In genomic region chr11:68264741-68265540, GRCh38 we compare ENCODE assay signal across 19 cellular contexts. TPM values are rescaled to one million over a fixed set of nuclear protein-coding genes. Genes with fewer than 3 reads are reported as not detected.
DNase-seq lines count a peak whose midpoint lies in the region; ATAC-seq, FAIRE-seq and TF ChIP-seq lines count a peak whose summit lies in the region.
"Had no signal": no experiment of that assay in that cellular context is flagged by ENCODE, and none has a peak within 500 bp of the region (broad histone marks: within the 10 kb centered on the region; RNA-seq: fewer than 3 reads in every experiment).

No MANE protein-coding gene starts in this region.

- H3K36me3 ChIP-seq in Karpas-422 (ENCODE audit: insufficient read depth, low read length) (peaks cover 20% of the 10 kb centered on the region), GM12878 (ENCODE audit: control insufficient read depth in 2 of 2, insufficient read depth in 2 of 2, low read length in 1 of 2) (peaks cover 18 to 34% of the 10 kb centered on the region in 2 experiments; a peak in 3 of 4 replicates)

- H3K9me3 ChIP-seq in Karpas-422 (ENCODE audit: low read length) (no peaks in the 10 kb centered on the region), GM12878 (replicated peaks; ENCODE audit: control insufficient read depth, insufficient read depth, low read length) (no peaks in the 10 kb centered on the region)
- H3K9me3 ChIP-seq: Caco-2 had no signal

- TF ChIP-seq RAD21 in GM12878 (IDR thresholded peaks at IDR 0.05; ENCODE audit: insufficient read depth, low read depth, low read length): no peak

- POLR2A ChIA-PET in GM12878 (lab: Charles Lee): interaction anchor here (1.4 to 2.1 kb wide), 4 partner anchors 7 to 33 kb away, joined by 4 to 13 read pairs (median 6); no protein-coding TSS in a partner anchor

- H3K4me3 ChIP-seq in Karpas-422 (ENCODE audit: low read length) (no peak overlapping the region), GM12878 (no peak overlapping the region; the same call in 1 of the 2 replicates)

- H3K9ac ChIP-seq in Karpas-422 (ENCODE audit: low read length) (no peak overlapping the region), GM12878 (ENCODE audit: control insufficient read depth, insufficient read depth, low read length) (no peak overlapping the region)

- BruUV-seq in GM12878 (replicated peaks; lab: Mats Ljungman, UMichigan): no TSS peak

- CTCF ChIA-PET in GM12878 (lab: Yijun Ruan, JAX): interaction anchor here (1.3 to 14.0 kb wide), 3 partner anchors 8 to 54 kb away, joined by 5 to 365 read pairs (median 30); no protein-coding TSS in a partner anchor

- TF ChIP-seq POLR2A in GM12878 (IDR thresholded peaks at IDR 0.05; ENCODE audit: low read depth, low read length): no peak

- H3K79me2 ChIP-seq in Karpas-422 (ENCODE audit: low read length) (peaks cover 14% of the 10 kb centered on the region), GM12878 (ENCODE audit: control insufficient read depth, insufficient read depth, low read length) (peaks cover 39% of the 10 kb centered on the region)

- intact Hi-C loops in GM12878 (cut with micrococcal nuclease; ENCODE audit: unreplicated experiment): loop anchor here (5.0 kb wide), 1 partner anchor 197 kb away; the partner anchor contains the start of gene PPP6R3

- H3K4me1 ChIP-seq in Karpas-422 (ENCODE audit: low read length) (peaks cover 41% of the 10 kb centered on the region), GM12878 (ENCODE audit: control insufficient read depth, insufficient read depth, low read length) (peaks cover 33% of the 10 kb centered on the region), foreskin keratinocyte (no peaks in the 10 kb centered on the region)

- no peak for FAIRE-seq in GM12878 (lab: Jason Lieb, UNC)
- FAIRE-seq: GM19239, H1 had no signal

- RAD21 ChIA-PET in GM12878 (lab: Charles Lee; ENCODE audit: unreplicated experiment): interaction anchor here (1.3 to 3.8 kb wide), 3 partner anchors 7 to 106 kb away, joined by 3 to 24 read pairs (median 19); no protein-coding TSS in a partner anchor

- H2AFZ ChIP-seq in Karpas-422 (ENCODE audit: low read length): no peak overlapping the region
- H2AFZ ChIP-seq in GM12878 (ENCODE audit: control insufficient read depth, low read depth, low read length): no peak overlapping the region

- no peak for DNase-seq in Karpas-422
- DNase-seq in GM12878 (ENCODE audit: low read depth, low spot score): no peak
- DNase-seq in left lobe of liver (ENCODE audit: low spot score): peak; percentile 31
- no peak for DNase-seq in stimulated activated naive CD8-positive, alpha-beta T cell treated with anti-CD3 and anti-CD28 coated beads, Interleukin-15, amount 100 ng/mL, for 72 hours
- DNase-seq in CD1c-positive myeloid dendritic cell (ENCODE audit: extremely low spot score): no peak
- DNase-seq in SW480 (ENCODE audit: low spot score): no peak
- DNase-seq in foreskin keratinocyte: no peak
- DNase-seq: ACHN; CD4-positive, alpha-beta T cell; GDM1; NCI-H1105 treated with DMSO at 0.1 percent for 48 hours; NCI-H1694; NCI-H2227 treated with DMSO at 0.1 percent for 48 hours; NCI-H524 treated with DMSO at 0.1 percent for 48 hours had no signal

- no peak for TF ChIP-seq CTCF in GM12878 (IDR thresholded peaks at IDR 0.05 in 2 of 3, conservative IDR thresholded peaks at IDR 0.05 in 1 of 3; ENCODE audit: control insufficient read depth in 2 of 3, extremely low read depth in 1 of 3, insufficient read depth in 1 of 3, low read depth in 3 of 3, low read length in 3 of 3)
- no peak for TF ChIP-seq CTCF in foreskin keratinocyte (conservative IDR thresholded peaks at IDR 0.05)

- H3K9me2 ChIP-seq in Karpas-422 (replicated peaks; ENCODE audit: insufficient read depth, low read length): no peaks in the 10 kb centered on the region

- peaks cover 27% of the 10 kb centered on the region for H3K4me1 Mint-ChIP-seq in stimulated activated naive CD8-positive, alpha-beta T cell treated with anti-CD3 and anti-CD28 coated beads, Interleukin-15, amount 100 ng/mL, for 72 hours

- H4K20me1 ChIP-seq in Karpas-422 (ENCODE audit: insufficient read depth, low read depth, low read length) (no peaks in the 10 kb centered on the region), GM12878 (ENCODE audit: control insufficient read depth, insufficient read depth) (no peaks in the 10 kb centered on the region)

- in situ Hi-C loops in GM12878 (cut with MboI): no loop called here

- no peak overlapping the region for H3K4me2 ChIP-seq in Karpas-422 (ENCODE audit: low read depth, low read length, poor library complexity, severe bottlenecking)
- peak overlapping the region; percentile 21 for H3K4me2 ChIP-seq in GM12878 (ENCODE audit: control insufficient read depth, insufficient read depth)

- SMC1A ChIA-PET in GM12878 (lab: Charles Lee; ENCODE audit: uncharacterized antibody, unreplicated experiment): interaction anchor here (1.6 to 9.9 kb wide), 6 partner anchors 7 to 33 kb away, joined by 5 to 102 read pairs (median 10); no protein-coding TSS in a partner anchor

- H3K27me3 Mint-ChIP-seq in stimulated activated naive CD8-positive, alpha-beta T cell treated with anti-CD3 and anti-CD28 coated beads, Interleukin-15, amount 100 ng/mL, for 72 hours: no peaks in the 10 kb centered on the region
- H3K27me3 Mint-ChIP-seq: CD4-positive, alpha-beta T cell had no signal

- H3K27ac ChIP-seq in Karpas-422 (ENCODE audit: low read length) (0 out of 2 replicates have a peak overlapping the region, but pooled peaks have one; percentile 96), GM12878 (ENCODE audit: control insufficient read depth, insufficient read depth) (peak overlapping the region; percentile 93), temporal lobe (ENCODE audit: low read depth, low read length) (peak overlapping the region; percentile 92), foreskin keratinocyte (no peak overlapping the region)

- H3K4me3 Mint-ChIP-seq in stimulated activated naive CD8-positive, alpha-beta T cell treated with anti-CD3 and anti-CD28 coated beads, Interleukin-15, amount 100 ng/mL, for 72 hours: no peak overlapping the region
- H3K4me3 Mint-ChIP-seq: CD4-positive, alpha-beta T cell had no signal

- peak overlapping the region in 1 of 2 donors; percentile 49 for H3K27ac Mint-ChIP-seq in stimulated activated naive CD8-positive, alpha-beta T cell treated with anti-CD3 and anti-CD28 coated beads, Interleukin-15, amount 100 ng/mL, for 72 hours
- H3K27ac Mint-ChIP-seq: CD4-positive, alpha-beta T cell had no signal

- H3K27me3 ChIP-seq in Karpas-422 (ENCODE audit: low read length) (no peaks in the 10 kb centered on the region), GM12878 (replicated peaks in 1 of 2; ENCODE audit: control insufficient read depth in 2 of 2, insufficient read depth in 2 of 2, low read length in 1 of 2) (no peaks in the 10 kb centered on the region), foreskin keratinocyte (no peaks in the 10 kb centered on the region)

- no peak for TF ChIP-seq EP300 in GM12878 (IDR thresholded peaks at IDR 0.05; ENCODE audit: borderline replicate concordance in 1 of 2, control insufficient read depth in 1 of 2, low read depth in 2 of 2, low read length in 2 of 2)

- ATAC-seq in GM12878 (no peak), left lobe of liver (no peak), foreskin keratinocyte (no peak)
- no peak for ATAC-seq in stimulated activated naive CD8-positive, alpha-beta T cell treated with anti-CD3 and anti-CD28 coated beads, Interleukin-15, amount 100 ng/mL, for 72 hours
- ATAC-seq: Panc1 had no signal

- peaks cover 0 to 7% of the 10 kb centered on the region in 2 donors for H3K9me3 Mint-ChIP-seq in stimulated activated naive CD8-positive, alpha-beta T cell treated with anti-CD3 and anti-CD28 coated beads, Interleukin-15, amount 100 ng/mL, for 72 hours
- H3K9me3 Mint-ChIP-seq: CD4-positive, alpha-beta T cell had no signal

- WGBS in GM12878 (ENCODE audit: insufficient coverage, insufficient replicate concordance, low lambda C conversion rate, missing lambda C conversion rate): 90% methylated on average over 13 of the region's 13 CpGs

RNA-seq across cellular contexts. Expression of gene C11orf24, which starts 6.8 kb away (rescaled TPM):
- total RNA-seq in Karpas-422 (2014; rRNA removed; shearing (Covaris generic); ENCODE audit: low replicate concordance): 25.4 and 37.4 TPM in 2 replicates
- 42.2 and 52.0 TPM in 2 replicates for total RNA-seq in GM12878 (2013; cell fraction: nucleolus; rRNA removed)
- total RNA-seq in GM12878 (2014; rRNA removed): 43.3 and 43.7 TPM in 2 replicates
- total RNA-seq in GM12878 (2014; rRNA removed; fragmentation: Illumina TruSeq; extraction: Trizol): 29.4 and 33.1 TPM in 2 replicates
- 61.7 and 74.6 TPM in 2 replicates for total RNA-seq in GM12878 (2021)
- polyA plus RNA-seq in GM12878 (2011; ENCODE audit: low read depth): 20.8 TPM
- polyA plus RNA-seq in GM12878 (2011; rRNA removed): 14.5 and 25.9 TPM in 2 replicates
- 44.8 and 58.3 TPM in 2 replicates for polyA plus RNA-seq in GM12878 (2011; cell fraction: cytosol; rRNA removed)
- 36.4 and 41.9 TPM in 2 replicates for polyA plus RNA-seq in GM12878 (2011; cell fraction: nucleus; rRNA removed)
- 37.6 and 40.4 TPM in 2 replicates for polyA plus RNA-seq in GM12878 (2012)
- polyA plus RNA-seq in GM12878 (2014; fragmentation: Illumina TruSeq; extraction: Trizol): 18.5 and 39.0 TPM in 2 replicates
- polyA plus RNA-seq in GM12878 (2014; fragmentation: Nextera tagmentation; extraction: Ambion mirVana): 1 to 10 TPM; 4.3 to 9.9 TPM
- 63.4 and 70.3 TPM in 2 replicates for polyA plus RNA-seq in GM12878 (2014; rRNA removed)
- polyA plus RNA-seq in GM12878 (2016; fragmentation: Nextera tagmentation; extraction: Ambion mirVana): 100 to 1,000 TPM in 1 of 2 experiments, 10 to 100 TPM in 1; 93.4 to 104 TPM
- polyA minus RNA-seq in GM12878 (2011; rRNA and poly(A)+ RNA removed): 17.3 and 26.1 TPM in 2 replicates
- 17.6 and 19.2 TPM in 2 replicates for polyA minus RNA-seq in GM12878 (2011; cell fraction: cytosol; rRNA and poly(A)+ RNA removed)
- polyA minus RNA-seq in GM12878 (2011; cell fraction: nucleus; rRNA and poly(A)+ RNA removed): 13.5 and 23.2 TPM in 2 replicates
- total RNA-seq in left lobe of liver: 50.1 TPM
- total RNA-seq in temporal lobe: 6.9 TPM
- total RNA-seq in foreskin keratinocyte: 42.7 and 45.2 TPM in 2 replicates
- polyA plus RNA-seq in foreskin keratinocyte: 46.8 and 51.8 TPM in 2 replicates

RNA-seq across cellular contexts. Expression of gene LRP5, which starts 47.5 kb away (rescaled TPM):
- 0.04 and 0.07 TPM in 2 replicates for total RNA-seq in Karpas-422 (2014; rRNA removed; shearing (Covaris generic); ENCODE audit: low replicate concordance)
- 56.4 and 81.7 TPM in 2 replicates for total RNA-seq in GM12878 (2013; cell fraction: nucleolus; rRNA removed)
- total RNA-seq in GM12878 (2014; rRNA removed): 13.1 and 15.7 TPM in 2 replicates
- 6.4 and 7.9 TPM in 2 replicates for total RNA-seq in GM12878 (2014; rRNA removed; fragmentation: Illumina TruSeq; extraction: Trizol)
- 31.9 and 34.0 TPM in 2 replicates for total RNA-seq in GM12878 (2021)
- 1.8 TPM for polyA plus RNA-seq in GM12878 (2011; ENCODE audit: low read depth)
- polyA plus RNA-seq in GM12878 (2011; rRNA removed): 1.4 and 4.7 TPM in 2 replicates
- 7.2 and 8.4 TPM in 2 replicates for polyA plus RNA-seq in GM12878 (2011; cell fraction: cytosol; rRNA removed)
- polyA plus RNA-seq in GM12878 (2011; cell fraction: nucleus; rRNA removed): 15.6 and 23.2 TPM in 2 replicates
- polyA plus RNA-seq in GM12878 (2012): 7.5 and 10.0 TPM in 2 replicates
- 0.70 and 4.8 TPM in 2 replicates for polyA plus RNA-seq in GM12878 (2014; fragmentation: Illumina TruSeq; extraction: Trizol)
- under 1 TPM; 0.37 to 0.97 TPM for polyA plus RNA-seq in GM12878 (2014; fragmentation: Nextera tagmentation; extraction: Ambion mirVana)
- polyA plus RNA-seq in GM12878 (2014; rRNA removed): 12.2 and 13.2 TPM in 2 replicates
- polyA plus RNA-seq in GM12878 (2016; fragmentation: Nextera tagmentation; extraction: Ambion mirVana): 10 to 100 TPM in 1 of 2 experiments, 1 to 10 TPM in 1; 5.3 to 11.5 TPM
- polyA minus RNA-seq in GM12878 (2011; rRNA and poly(A)+ RNA removed): 12.6 and 23.1 TPM in 2 replicates
- polyA minus RNA-seq in GM12878 (2011; cell fraction: cytosol; rRNA and poly(A)+ RNA removed): 8.2 and 13.0 TPM in 2 replicates
- 12.1 and 20.7 TPM in 2 replicates for polyA minus RNA-seq in GM12878 (2011; cell fraction: nucleus; rRNA and poly(A)+ RNA removed)
- 114 TPM for total RNA-seq in left lobe of liver
- total RNA-seq in temporal lobe: 12.5 TPM
- 26.8 and 30.1 TPM in 2 replicates for total RNA-seq in foreskin keratinocyte
- 29.3 and 30.5 TPM in 2 replicates for polyA plus RNA-seq in foreskin keratinocyte

RNA-seq across cellular contexts. Expression of gene KMT5B, which starts 51.8 kb away (rescaled TPM):
- 20.9 and 21.2 TPM in 2 replicates for total RNA-seq in Karpas-422 (2014; rRNA removed; shearing (Covaris generic); ENCODE audit: low replicate concordance)
- total RNA-seq in GM12878 (2013; cell fraction: nucleolus; rRNA removed): 65.2 and 73.0 TPM in 2 replicates
- 12.5 and 15.5 TPM in 2 replicates for total RNA-seq in GM12878 (2014; rRNA removed)
- total RNA-seq in GM12878 (2014; rRNA removed; fragmentation: Illumina TruSeq; extraction: Trizol): 18.8 and 19.6 TPM in 2 replicates
- total RNA-seq in GM12878 (2021): 19.6 and 19.9 TPM in 2 replicates
- polyA plus RNA-seq in GM12878 (2011; ENCODE audit: low read depth): 11.1 TPM
- polyA plus RNA-seq in GM12878 (2011; rRNA removed): 21.8 and 35.3 TPM in 2 replicates
- polyA plus RNA-seq in GM12878 (2011; cell fraction: cytosol; rRNA removed): 8.0 and 9.5 TPM in 2 replicates
- polyA plus RNA-seq in GM12878 (2011; cell fraction: nucleus; rRNA removed): 15.3 and 16.2 TPM in 2 replicates
- 17.1 and 17.4 TPM in 2 replicates for polyA plus RNA-seq in GM12878 (2012)
- polyA plus RNA-seq in GM12878 (2014; fragmentation: Illumina TruSeq; extraction: Trizol): 20.5 and 28.2 TPM in 2 replicates
- polyA plus RNA-seq in GM12878 (2014; fragmentation: Nextera tagmentation; extraction: Ambion mirVana): 1 to 10 TPM; 4.7 to 7.4 TPM
- 12.4 and 14.3 TPM in 2 replicates for polyA plus RNA-seq in GM12878 (2014; rRNA removed)
- polyA plus RNA-seq in GM12878 (2016; fragmentation: Nextera tagmentation; extraction: Ambion mirVana): 10 to 100 TPM; 16.4 to 20.6 TPM
- 14.3 and 16.9 TPM in 2 replicates for polyA minus RNA-seq in GM12878 (2011; rRNA and poly(A)+ RNA removed)
- polyA minus RNA-seq in GM12878 (2011; cell fraction: cytosol; rRNA and poly(A)+ RNA removed): 9.6 and 11.4 TPM in 2 replicates
- 7.7 and 17.0 TPM in 2 replicates for polyA minus RNA-seq in GM12878 (2011; cell fraction: nucleus; rRNA and poly(A)+ RNA removed)
- 19.3 TPM for total RNA-seq in left lobe of liver
- 123 TPM for total RNA-seq in temporal lobe
- total RNA-seq in foreskin keratinocyte: 14.5 and 15.4 TPM in 2 replicates
- polyA plus RNA-seq in foreskin keratinocyte: 5.7 and 6.3 TPM in 2 replicates
